Comparison of ENCODE assay signal across 9 cellular contexts in the genomic region with DNA sequence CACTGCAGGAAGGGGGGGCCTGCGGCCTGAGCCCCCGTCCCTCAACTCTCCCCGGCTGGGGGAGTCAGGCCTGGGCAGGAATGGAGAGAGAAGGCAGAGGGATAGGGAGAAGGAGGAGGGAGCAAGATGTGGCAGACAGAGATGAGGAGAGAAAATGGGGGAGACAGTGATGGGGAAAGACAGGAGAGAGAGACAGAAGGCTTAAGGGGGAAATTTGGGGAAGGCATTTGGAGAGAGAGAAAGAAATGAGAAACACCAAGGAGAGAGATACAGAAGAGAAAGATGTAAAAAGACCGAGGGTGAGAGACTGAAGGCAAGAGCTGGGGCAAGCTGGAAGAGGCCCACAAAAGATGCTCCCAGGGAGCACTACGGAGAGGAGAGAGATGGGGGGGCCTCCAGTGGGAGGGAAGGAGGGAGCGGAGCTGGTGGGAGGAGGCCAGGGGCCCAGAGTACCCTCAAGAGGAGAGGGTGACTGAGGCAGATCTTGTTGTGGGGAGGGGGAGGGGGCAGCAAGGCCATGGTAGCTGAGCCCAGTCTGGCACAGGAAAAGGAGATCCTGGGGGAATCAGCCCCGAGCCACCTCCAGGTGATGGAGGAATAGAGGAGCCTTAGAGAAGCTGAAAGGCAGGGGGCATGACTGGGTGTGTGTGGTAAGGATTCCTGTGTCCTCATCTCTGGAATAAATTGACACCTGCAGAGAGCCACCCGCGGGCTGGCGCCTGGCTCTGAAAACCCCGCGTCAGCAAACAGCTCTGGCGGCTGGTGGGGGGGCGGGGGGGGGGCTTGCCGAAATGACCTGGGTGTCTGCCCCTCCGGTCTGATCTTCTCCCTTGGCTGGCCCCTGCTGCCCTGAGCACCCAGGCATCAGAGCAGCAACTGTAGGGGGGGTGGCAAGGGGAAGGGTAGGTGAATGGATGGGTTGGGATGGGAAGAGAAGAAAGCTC. TPM values are rescaled to one million over a fixed set of nuclear protein-coding genes. Genes with fewer than 3 reads are reported as not detected.
A peak's percentile ranks its signal among the peaks of the same experiment; 100 is the strongest.
DNase-seq lines count a peak whose midpoint lies in the region; ATAC-seq and TF ChIP-seq lines count a peak whose summit lies in the region.
"Had no signal": no experiment of that assay in that cellular context is flagged by ENCODE, and none has a peak within 500 bp of the region (broad histone marks: within the 10 kb centered on the region; RNA-seq: fewer than 3 reads in every experiment).

No MANE protein-coding gene starts in this region.

- peak overlapping the region; percentile 98 for H3K9ac ChIP-seq in neural cell (ENCODE audit: low read length)

- no peak for DNase-seq in BJ (ENCODE audit: low read depth)
- no peak for DNase-seq in choroid plexus epithelial cell (ENCODE audit: low read depth)
- no peak for DNase-seq in NCI-H524 treated with DMSO at 0.1 percent for 48 hours (lab: John Stamatoyannopoulos, UW)
- DNase-seq in DMS153 (lab: John Stamatoyannopoulos, UW), result no peak
- DNase-seq: NCI-H1436 had no signal

- H3K4me3 ChIP-seq in BJ (ENCODE audit: low read depth, low read length) (peak overlapping the region; percentile 59), choroid plexus epithelial cell (ENCODE audit: low read depth, low read length) (peak overlapping the region; percentile 69), neural cell (ENCODE audit: low read length) (peak overlapping the region; percentile 88)

- no peaks in the 10 kb centered on the region for H3K36me3 Mint-ChIP-seq in IgD-negative memory B cell

- TF ChIP-seq EP300 in neural cell (conservative IDR thresholded peaks at IDR 0.05; ENCODE audit: poor library complexity, severe bottlenecking), result no peak

- H3K27me3 ChIP-seq in BJ (ENCODE audit: control insufficient read depth, insufficient read depth, low read length) (no peaks in the 10 kb centered on the region), neural cell (ENCODE audit: insufficient read depth, low read depth, low read length) (no peaks in the 10 kb centered on the region)

- H3K79me2 ChIP-seq in neural cell (replicated peaks; ENCODE audit: insufficient read depth, low read length), result peaks cover 32% of the 10 kb centered on the region

- peaks cover 11% of the 10 kb centered on the region for H3K36me3 ChIP-seq in BJ (ENCODE audit: control insufficient read depth, insufficient read depth, low read length)
- H3K36me3 ChIP-seq in neural cell (ENCODE audit: insufficient read depth, low read length), result no peaks in the 10 kb centered on the region

- TF ChIP-seq CTCF in BJ (IDR thresholded peaks at IDR 0.05; ENCODE audit: insufficient read depth, low read depth, low read length), result no peak
- no peak for TF ChIP-seq CTCF in choroid plexus epithelial cell (conservative IDR thresholded peaks at IDR 0.05; ENCODE audit: low read depth, low read length)
- no peak for TF ChIP-seq CTCF in neural cell (IDR thresholded peaks at IDR 0.05; ENCODE audit: poor library complexity, severe bottlenecking)

- H3K4me3 Mint-ChIP-seq in IgD-negative memory B cell, result peak overlapping the region; percentile 58 to 76 (median 66)

- H2AFZ ChIP-seq in neural cell (ENCODE audit: low read depth, low read length), result peak overlapping the region; percentile 63

- H3K4me2 ChIP-seq in neural cell (ENCODE audit: low read length), result peak overlapping the region; percentile 93

- peaks cover 5 to 19% (median 8%) of the 10 kb centered on the region in 3 donors for H3K4me1 Mint-ChIP-seq in IgD-negative memory B cell

- H3K9me3 Mint-ChIP-seq in IgD-negative memory B cell, result no peaks in the 10 kb centered on the region

- TF ChIP-seq RAD21 in neural cell (conservative IDR thresholded peaks at IDR 0.05), result peak; percentile 15

- peak overlapping the region in 1 of 3 donors; percentile 77 for H3K27ac Mint-ChIP-seq in IgD-negative memory B cell

- peaks cover 6% of the 10 kb centered on the region for H3K27me3 Mint-ChIP-seq in IgD-negative memory B cell

- peak overlapping the region; percentile 98 for H3K27ac ChIP-seq in neural cell (ENCODE audit: low read length)

- H4K20me1 ChIP-seq in neural cell (ENCODE audit: insufficient read depth), result peaks cover 2% of the 10 kb centered on the region

- H3K9me2 ChIP-seq in neural cell (ENCODE audit: insufficient read depth, low read length), result no peaks in the 10 kb centered on the region

- peaks cover 5% of the 10 kb centered on the region for H3F3A ChIP-seq in neural cell (ENCODE audit: insufficient read depth, low read length, poor library complexity, severe bottlenecking)

- CTCF ChIA-PET in BJ (lab: Yijun Ruan, JAX), result interaction anchor here (0.6 to 2.2 kb wide), 4 partner anchors 31 to 360 kb away, joined by 3 to 11 read pairs (median 3); no protein-coding TSS in a partner anchor

- ATAC-seq in HG02678 (IDR thresholded peaks at IDR 0.05; ENCODE audit: unreplicated experiment), result no peak
- ATAC-seq in GM19467 (IDR thresholded peaks at IDR 0.05; ENCODE audit: unreplicated experiment), result no peak

- POLR2A ChIA-PET in BJ (lab: Charles Lee), result no interaction called here

- H3K9me3 ChIP-seq in neural cell (ENCODE audit: low read length), result no peaks in the 10 kb centered on the region

TF ChIP-seq in neural cell, 6 proteins besides CTCF, POLR2A, EP300 and RAD21:
- TF ChIP-seq SMC3 (conservative IDR thresholded peaks at IDR 0.05; ENCODE audit: poor library complexity) (peak; percentile 39), POLR2AphosphoS5 (IDR thresholded peaks at IDR 0.05) (no peak), MXI1 (conservative IDR thresholded peaks at IDR 0.05; ENCODE audit: poor library complexity, severe bottlenecking) (peak; percentile 29)

RNA-seq across cellular contexts. Expression of a gene that starts 1.5 kb away (rescaled TPM):
- polyA plus RNA-seq in BJ (2011; rRNA removed), result 6.0 and 8.5 TPM in 2 replicates
- polyA minus RNA-seq in BJ (2011; rRNA and poly(A)+ RNA removed), result 5.2 and 8.4 TPM in 2 replicates
- not detected for polyA plus RNA-seq in IgD-negative memory B cell
- 13.8 and 21.5 TPM in 2 replicates for polyA plus RNA-seq in neural cell
- polyA minus RNA-seq in neural cell, result 20.0 and 23.5 TPM in 2 replicates

RNA-seq across cellular contexts. Expression of a gene that starts 2.3 kb away (rescaled TPM):
- polyA plus RNA-seq in BJ (2011; rRNA removed), result 65.4 and 101 TPM in 2 replicates
- 7.1 and 12.5 TPM in 2 replicates for polyA minus RNA-seq in BJ (2011; rRNA and poly(A)+ RNA removed)
- 84.7 TPM for polyA plus RNA-seq in IgD-negative memory B cell
- polyA plus RNA-seq in neural cell, result 158 and 161 TPM in 2 replicates
- 26.8 and 30.2 TPM in 2 replicates for polyA minus RNA-seq in neural cell

RNA-seq across cellular contexts. Expression of a gene that starts 11.8 kb away (rescaled TPM):
- polyA plus RNA-seq in BJ (2011; rRNA removed), result 40.1 and 76.1 TPM in 2 replicates
- polyA minus RNA-seq in BJ (2011; rRNA and poly(A)+ RNA removed), result 29.0 and 29.9 TPM in 2 replicates
- polyA plus RNA-seq in IgD-negative memory B cell, result 113 TPM
- polyA plus RNA-seq in neural cell, result 15.9 and 25.2 TPM in 2 replicates
- 14.9 and 18.3 TPM in 2 replicates for polyA minus RNA-seq in neural cell

RNA-seq across cellular contexts. Expression of a gene that starts 14.0 kb away (rescaled TPM):
- polyA plus RNA-seq in BJ (2011; rRNA removed), result not detected in 2 replicates
- not detected in 2 replicates for polyA minus RNA-seq in BJ (2011; rRNA and poly(A)+ RNA removed)
- not detected for polyA plus RNA-seq in IgD-negative memory B cell
- polyA plus RNA-seq in neural cell, result not detected in 2 replicates
- not detected in 2 replicates for polyA minus RNA-seq in neural cell

RNA-seq across cellular contexts. Expression of a gene that starts 19.3 kb away (rescaled TPM):
- polyA plus RNA-seq in BJ (2011; rRNA removed) (not detected in 2 replicates), IgD-negative memory B cell (not detected), neural cell (not detected in 2 replicates)
- polyA minus RNA-seq in BJ (2011; rRNA and poly(A)+ RNA removed), result not detected in 2 replicates
- not detected in 2 replicates for polyA minus RNA-seq in neural cell
